ENCODE assay signal across 26 cellular contexts in genomic region chr12:98262886-98263285, GRCh38.
"Had no signal": no experiment of that assay in that cellular context is flagged by ENCODE, and none has a peak within 500 bp of the region (broad histone marks: within the 10 kb centered on the region; RNA-seq: fewer than 3 reads in every experiment).

No MANE protein-coding gene starts in this region.

- H3K4me3 ChIP-seq: adrenal gland, esophagus muscularis mucosa, heart right ventricle, left ventricle myocardium inferior, lung, mucosa of descending colon, ovary, upper lobe of left lung, vagina had no signal

- H3K36me3 ChIP-seq: adrenal gland, esophagus muscularis mucosa, heart right ventricle, left ventricle myocardium inferior, ovary, upper lobe of left lung, vagina had no signal

- H3K27ac Mint-ChIP-seq: activated naive CD4-positive, alpha-beta T cell treated with anti-CD3 and anti-CD28 coated beads for 36 hours; activated naive CD8-positive, alpha-beta T cell treated with anti-CD3 and anti-CD28 coated beads for 36 hours; activated T-helper 1 cell treated with anti-CD3 and anti-CD28 coated beads, Interleukin-12 subunit alpha, Interleukin-12 subunit beta, Interleukin-2, Interleukin-4 antibody, amounts not matched to agents 30 ng/mL and 10 ng/mL and 1 ng/mL, durations not matched to agents 14 hours and 24 hours and 36 hours; natural killer cell treated with Interleukin-12 subunit alpha and Interleukin-12 subunit beta and Interleukin-15 and Interleukin-18, amount 100 ng/mL, for 72 hours; progenitor cell of endocrine pancreas; stimulated activated effector memory CD8-positive, alpha-beta T cell treated with anti-CD3 and anti-CD28 coated beads, Interleukin-12 subunit alpha, Interleukin-12 subunit beta, amount 100 ng/mL, for 72 hours; stimulated activated naive CD8-positive, alpha-beta T cell treated with anti-CD3 and anti-CD28 coated beads, Interleukin-15, Interleukin-2, amounts not matched to agents 100 ng/mL and 50 ng/mL, for 24 hours had no signal

- H3K9me3 Mint-ChIP-seq: activated T-helper 1 cell treated with anti-CD3 and anti-CD28 coated beads, Interleukin-12 subunit alpha, Interleukin-12 subunit beta, Interleukin-2, Interleukin-4 antibody, amounts not matched to agents 30 ng/mL and 10 ng/mL and 1 ng/mL, durations not matched to agents 14 hours and 24 hours and 36 hours; stimulated activated naive CD8-positive, alpha-beta T cell treated with anti-CD3 and anti-CD28 coated beads, Interleukin-15, Interleukin-2, amounts not matched to agents 100 ng/mL and 50 ng/mL, for 24 hours had no signal

- H3K9me3 ChIP-seq: adrenal gland, mucosa of descending colon, ovary, vagina had no signal

- H3K4me1 Mint-ChIP-seq: activated naive CD8-positive, alpha-beta T cell treated with anti-CD3 and anti-CD28 coated beads for 36 hours; stimulated activated effector memory CD8-positive, alpha-beta T cell treated with anti-CD3 and anti-CD28 coated beads, Interleukin-12 subunit alpha, Interleukin-12 subunit beta, amount 100 ng/mL, for 72 hours had no signal

- H3K27me3 ChIP-seq: adrenal gland, esophagus muscularis mucosa, foreskin keratinocyte, heart right ventricle, ovary, upper lobe of left lung, vagina had no signal

- H3K36me3 Mint-ChIP-seq: activated naive CD8-positive, alpha-beta T cell treated with anti-CD3 and anti-CD28 coated beads for 36 hours; stimulated activated effector memory CD8-positive, alpha-beta T cell treated with anti-CD3 and anti-CD28 coated beads, Interleukin-12 subunit alpha, Interleukin-12 subunit beta, amount 100 ng/mL, for 72 hours had no signal

- H3K4me3 Mint-ChIP-seq: activated naive CD4-positive, alpha-beta T cell treated with anti-CD3 and anti-CD28 coated beads for 36 hours; activated naive CD8-positive, alpha-beta T cell treated with anti-CD3 and anti-CD28 coated beads for 36 hours; activated T-helper 1 cell treated with anti-CD3 and anti-CD28 coated beads, Interleukin-12 subunit alpha, Interleukin-12 subunit beta, Interleukin-2, Interleukin-4 antibody, amounts not matched to agents 30 ng/mL and 10 ng/mL and 1 ng/mL, durations not matched to agents 14 hours and 24 hours and 36 hours; natural killer cell treated with Interleukin-12 subunit alpha and Interleukin-12 subunit beta and Interleukin-15 and Interleukin-18, amount 100 ng/mL, for 72 hours; stimulated activated effector memory CD8-positive, alpha-beta T cell treated with anti-CD3 and anti-CD28 coated beads, Interleukin-12 subunit alpha, Interleukin-12 subunit beta, amount 100 ng/mL, for 72 hours; stimulated activated naive CD8-positive, alpha-beta T cell treated with anti-CD3 and anti-CD28 coated beads, Interleukin-15, Interleukin-2, amounts not matched to agents 100 ng/mL and 50 ng/mL, for 24 hours had no signal

- H3K27me3 Mint-ChIP-seq: progenitor cell of endocrine pancreas had no signal

- FAIRE-seq: small intestine had no signal

- H3K4me1 ChIP-seq: adrenal gland, foreskin keratinocyte, heart right ventricle, left ventricle myocardium inferior, upper lobe of left lung, vagina had no signal

- ATAC-seq: foreskin keratinocyte; heart right ventricle; mucosa of descending colon; natural killer cell treated with Interleukin-12 subunit alpha and Interleukin-12 subunit beta and Interleukin-15 and Interleukin-18, amount 100 ng/mL, for 72 hours; stimulated activated effector memory CD8-positive, alpha-beta T cell treated with anti-CD3 and anti-CD28 coated beads, Interleukin-12 subunit alpha, Interleukin-12 subunit beta, amount 100 ng/mL, for 72 hours had no signal

- H3K27ac ChIP-seq: adrenal gland, esophagus muscularis mucosa, foreskin keratinocyte, heart right ventricle, left ventricle myocardium inferior, ovary, upper lobe of left lung, vagina had no signal

- DNase-seq: activated CD4-positive, alpha-beta T cell treated with anti-CD3 and anti-CD28 coated beads for 4 hours; activated CD4-positive, alpha-beta T cell treated with anti-CD3 and anti-CD28 coated beads, Interleukin-2, amount 50 U/mL, for 4 hours; activated effector memory CD4-positive, alpha-beta T cell treated with anti-CD3 and anti-CD28 coated beads, Interleukin-2, amount 50 U/mL, for 16 hours; activated naive CD4-positive, alpha-beta T cell treated with anti-CD3 and anti-CD28 coated beads for 36 hours; activated naive CD8-positive, alpha-beta T cell treated with anti-CD3 and anti-CD28 coated beads for 36 hours; adrenal gland; aorta; caudate nucleus; cortex of kidney; foreskin keratinocyte; heart right ventricle; islet precursor cell; left ventricle myocardium inferior; mucosa of descending colon; ovary; small intestine; stimulated activated CD4-positive, alpha-beta T cell treated with anti-CD3 and anti-CD28 coated beads, Interleukin-4, amount 100 ng/mL, for 24 hours; upper lobe of left lung had no signal
